Comparison of ENCODE assay signal across 2 cellular contexts in the genomic region with DNA sequence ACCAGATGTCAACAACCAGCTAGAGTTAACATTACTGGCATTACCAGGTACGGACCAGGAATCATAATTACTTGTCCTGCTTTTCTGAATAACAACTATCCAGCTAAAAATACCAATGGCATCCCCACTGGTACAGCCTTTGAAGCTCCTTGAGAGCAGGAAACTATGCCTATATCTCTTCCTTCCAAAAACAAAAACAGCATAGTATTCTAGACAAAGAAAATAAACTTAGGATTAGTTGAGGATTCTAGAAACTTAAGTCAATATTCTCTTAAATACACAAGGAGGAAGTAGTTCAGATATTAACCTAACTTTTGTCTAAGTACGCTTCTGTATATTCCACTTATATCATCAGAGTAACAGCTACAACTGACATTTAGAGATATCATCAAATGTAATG.
TF ChIP-seq lines count a peak whose summit lies in the region.

No MANE protein-coding gene starts in this region.

TF ChIP-seq in SK-N-SH, 30 proteins besides CTCF, POLR2A, EP300 and RAD21 (continued from another document):
- TF ChIP-seq EZH2phosphoT487 (IDR thresholded peaks at IDR 0.05; ENCODE audit: borderline replicate concordance, low read depth): no peak
- TF ChIP-seq SMC3 (IDR thresholded peaks at IDR 0.05; ENCODE audit: low read depth, low read length): no peak
- no peak for TF ChIP-seq REST (IDR thresholded peaks at IDR 0.05; ENCODE audit: low read depth, low read length)
- TF ChIP-seq POLR2AphosphoS5 (IDR thresholded peaks at IDR 0.05; ENCODE audit: low read depth, low read length): no peak
- no peak for TF ChIP-seq MXI1 (IDR thresholded peaks at IDR 0.05; ENCODE audit: low read depth, low read length)
- no peak for TF ChIP-seq RCOR1 (IDR thresholded peaks at IDR 0.05; ENCODE audit: low read length)
- no peak for TF ChIP-seq FOXJ3 (CRISPR knock-in tag; IDR thresholded peaks at IDR 0.05)

TF ChIP-seq in SK-N-SH treated with all-trans-retinoic acid at 6 μM for 48 hours, 23 proteins besides CTCF, POLR2A, EP300 and RAD21 (continued from another document):
- TF ChIP-seq ZNF565 (CRISPR knock-in tag; conservative IDR thresholded peaks at IDR 0.05; ENCODE audit: low read depth): no peak
- TF ChIP-seq GLIS3 (CRISPR knock-in tag; IDR thresholded peaks at IDR 0.05): no peak
- no peak for TF ChIP-seq OSR1 (CRISPR knock-in tag; IDR thresholded peaks at IDR 0.05)
- no peak for TF ChIP-seq TCF4 (CRISPR knock-in tag; IDR thresholded peaks at IDR 0.05; ENCODE audit: borderline replicate concordance)
